ENCODE assay signal across 9 cellular contexts in genomic region chr14:61671086-61671485, GRCh38. TPM values are rescaled to one million over a fixed set of nuclear protein-coding genes. Genes with fewer than 3 reads are reported as not detected.
A peak's percentile ranks its signal among the peaks of the same experiment; 100 is the strongest.
DNase-seq lines count a peak whose midpoint lies in the region; ATAC-seq and TF ChIP-seq lines count a peak whose summit lies in the region.
"Had no signal": no experiment of that assay in that cellular context is flagged by ENCODE, and none has a peak within 500 bp of the region (broad histone marks: within the 10 kb centered on the region; RNA-seq: fewer than 3 reads in every experiment).

No MANE protein-coding gene starts in this region.

- no peaks in the 10 kb centered on the region for H3K27me3 Mint-ChIP-seq in T-helper 17 cell

- no peaks in the 10 kb centered on the region for H3K36me3 Mint-ChIP-seq in T-helper 17 cell (ENCODE audit: low read depth)

- TF ChIP-seq EP300 in esophagus muscularis mucosa (IDR thresholded peaks at IDR 0.05): no peak

- intact Hi-C loops in spleen (cut with DNase I; ENCODE audit: low total_unique reads): no loop called here
- intact Hi-C loops in esophagus muscularis mucosa (cut with DNase I): no loop called here

- no peak overlapping the region for H3K27ac Mint-ChIP-seq in T-helper 17 cell

- H3K4me1 ChIP-seq in spleen (peaks cover 15 to 83% (median 42%) of the 10 kb centered on the region in 6 donors), esophagus muscularis mucosa (peaks cover 0 to 6% (median 0%) of the 10 kb centered on the region in 4 donors)

- H3K4me3 ChIP-seq in spleen (peak overlapping the region in 1 of 8 donors; percentile 13), esophagus muscularis mucosa (no peak overlapping the region)

- H3K4me1 Mint-ChIP-seq in T-helper 17 cell: peaks cover 8% of the 10 kb centered on the region

- DNase-seq in T-helper 17 cell: no peak
- no peak for DNase-seq in spleen
- no peak for DNase-seq in amygdala (lab: John Stamatoyannopoulos, UW)
- no peak for DNase-seq in NCI-H1048 (lab: John Stamatoyannopoulos, UW)
- no peak for DNase-seq in NCI-H2171 (lab: John Stamatoyannopoulos, UW)
- DNase-seq in esophagus muscularis mucosa (ENCODE audit: extremely low spot score): no peak

- ATAC-seq in GM19025 (IDR thresholded peaks at IDR 0.05; ENCODE audit: low read depth, unreplicated experiment) (peak; percentile 91), HG02870 (IDR thresholded peaks at IDR 0.05; ENCODE audit: unreplicated experiment) (peak; percentile 91), T-helper 17 cell (peak; percentile 97)

- H3K27me3 ChIP-seq in spleen (replicated peaks in 1 of 7): no peaks in the 10 kb centered on the region
- H3K27me3 ChIP-seq in esophagus muscularis mucosa: no peaks in the 10 kb centered on the region

- H3K9me3 ChIP-seq in T-helper 17 cell (ENCODE audit: control insufficient read depth, low read length, poor library complexity, severe bottlenecking) (no peaks in the 10 kb centered on the region), spleen (no peaks in the 10 kb centered on the region), esophagus muscularis mucosa (no peaks in the 10 kb centered on the region)

- H3K27ac ChIP-seq in spleen (peak overlapping the region; percentile 85 to 92 (median 89)), esophagus muscularis mucosa (replicated peaks in 1 of 4) (no peak overlapping the region)
- H3K27ac ChIP-seq: KMS-11 had no signal

- no peak overlapping the region for H3K4me3 Mint-ChIP-seq in T-helper 17 cell

- TF ChIP-seq POLR2A in spleen (IDR thresholded peaks at IDR 0.05): no peak
- TF ChIP-seq POLR2A in esophagus muscularis mucosa (IDR thresholded peaks at IDR 0.05; ENCODE audit: low read depth): no peak

- 0 to 3% (median 1%) methylated on average over 3 of the region's 3 CpGs for WGBS in spleen, 5 donors
- WGBS in esophagus muscularis mucosa: 47% methylated on average over 3 of the region's 3 CpGs

- no peaks in the 10 kb centered on the region for H3K36me3 ChIP-seq in spleen
- H3K36me3 ChIP-seq in esophagus muscularis mucosa: no peaks in the 10 kb centered on the region

- no peak for TF ChIP-seq CTCF in spleen (IDR thresholded peaks at IDR 0.05 in 8 of 11, conservative IDR thresholded peaks at IDR 0.05 in 3 of 11)
- no peak for TF ChIP-seq CTCF in esophagus muscularis mucosa (IDR thresholded peaks at IDR 0.05)

RNA-seq across cellular contexts. Expression of gene HIF1A, which starts 24.2 kb away (rescaled TPM):
- total RNA-seq in T-helper 17 cell (100 to 1,000 TPM; 175 to 204 TPM), spleen (100 to 1,000 TPM; 177 to 312 (median 248) TPM), esophagus muscularis mucosa (100 to 1,000 TPM in 1 of 4 donors, 10 to 100 TPM in 3; 77.4 to 156 (median 86.5) TPM)
- polyA plus RNA-seq in spleen: 10 to 100 TPM; 34.6 to 44.8 (median 43.7) TPM

Comparison
In these comparisons a context has a peak if more than half of its experiments do, and no peak if none do; other contexts are left out.
1. H3K27ac ChIP-seq: peak in spleen (8 of 8); none in esophagus muscularis mucosa (0 of 4).
2. Peak in every context shown above with its lines, with median percentiles within 50 percentile points of each other: ATAC-seq.